In genomic region chr2:221434155-221434554, GRCh38 we compare ENCODE assay signal across 20 cellular contexts.
"Had no signal": no experiment of that assay in that cellular context is flagged by ENCODE, and none has a peak within 500 bp of the region (broad histone marks: within the 10 kb centered on the region; RNA-seq: fewer than 3 reads in every experiment).

No MANE protein-coding gene starts in this region.

- DNase-seq: activated B cell treated with CpG ODN at 0.5 μM for 24 hours; activated CD4-positive, alpha-beta T cell treated with anti-CD3 and anti-CD28 coated beads, Interleukin-2, amount 10 ng/mL, durations not matched to agents 7 days and 5 days; activated CD8-positive, alpha-beta T cell treated with anti-CD3 and anti-CD28 coated beads, Interleukin-2, amount 10 ng/mL, durations not matched to agents 7 days and 5 days; activated naive CD4-positive, alpha-beta T cell treated with Interleukin-2 at 50 U/mL for 16 hours; activated T-cell treated with anti-CD3 and anti-CD28 coated beads, Interleukin-2, amount 50 U/mL, for 24 hours; central memory CD4-positive, alpha-beta T cell; immature natural killer cell; left cardiac atrium; nucleus accumbens; posterior cingulate gyrus; stimulated activated CD4-positive, alpha-beta T cell treated with anti-CD3 and anti-CD28 coated beads, Interleukin-2, amount 100 ng/mL, for 24 hours; stimulated activated naive CD8-positive, alpha-beta T cell treated with anti-CD3 and anti-CD28 coated beads, Interleukin-15, Interleukin-2, amounts not matched to agents 100 U/mL and 50 U/mL, for 24 hours; substantia nigra; T-cell; tibial artery had no signal

- H3K27me3 ChIP-seq: tibial artery had no signal

- H3K27ac ChIP-seq: tibial artery had no signal

- H3K9me3 Mint-ChIP-seq: activated B cell treated with CpG ODN at 0.5 μM for 24 hours; activated CD4-positive, alpha-beta T cell treated with anti-CD3 and anti-CD28 coated beads, Interleukin-2, amount 10 ng/mL, durations not matched to agents 7 days and 5 days; activated T-cell treated with anti-CD3 and anti-CD28 coated beads, Interleukin-2, amount 50 U/mL, for 24 hours; activated T-helper 2 cell treated with anti-CD3 and anti-CD28 coated beads, Interferon-gamma antibody, Interleukin-2, Interleukin-4, amounts not matched to agents 10 μg/mL and 5 μg/mL and 100 μg/mL, durations not matched to agents 14 hours and 24 hours and 36 hours; brain; immature natural killer cell; natural killer cell treated with Interleukin-12 subunit alpha and Interleukin-12 subunit beta and Interleukin-15 and Interleukin-18, amount 100 ng/mL, for 72 hours; T-cell had no signal

- H3K9me3 ChIP-seq: tibial artery had no signal

- ATAC-seq: activated CD8-positive, alpha-beta T cell treated with anti-CD3 and anti-CD28 coated beads, Interleukin-2, amount 10 ng/mL, durations not matched to agents 7 days and 5 days; left cardiac atrium; natural killer cell treated with Interleukin-12 subunit alpha and Interleukin-12 subunit beta and Interleukin-15 and Interleukin-18, amount 100 ng/mL, for 72 hours; stimulated activated naive CD8-positive, alpha-beta T cell treated with anti-CD3 and anti-CD28 coated beads, Interleukin-15, Interleukin-2, amounts not matched to agents 100 U/mL and 50 U/mL, for 24 hours; T-cell had no signal

- H3K4me1 Mint-ChIP-seq: activated B cell treated with CpG ODN at 0.5 μM for 24 hours; activated CD4-positive, alpha-beta T cell treated with anti-CD3 and anti-CD28 coated beads, Interleukin-2, amount 10 ng/mL, durations not matched to agents 7 days and 5 days; immature natural killer cell; T-cell had no signal

- H3K27ac Mint-ChIP-seq: activated B cell treated with CpG ODN at 0.5 μM for 24 hours; activated CD4-positive, alpha-beta T cell treated with anti-CD3 and anti-CD28 coated beads, Interleukin-2, amount 10 ng/mL, durations not matched to agents 7 days and 5 days; activated CD8-positive, alpha-beta T cell treated with anti-CD3 and anti-CD28 coated beads, Interleukin-2, amount 10 ng/mL, durations not matched to agents 7 days and 5 days; activated T-cell treated with anti-CD3 and anti-CD28 coated beads, Interleukin-2, amount 50 U/mL, for 24 hours; activated T-helper 2 cell treated with anti-CD3 and anti-CD28 coated beads, Interferon-gamma antibody, Interleukin-2, Interleukin-4, amounts not matched to agents 10 μg/mL and 5 μg/mL and 100 μg/mL, durations not matched to agents 14 hours and 24 hours and 36 hours; immature natural killer cell; natural killer cell treated with Interleukin-12 subunit alpha and Interleukin-12 subunit beta and Interleukin-15 and Interleukin-18, amount 100 ng/mL, for 72 hours; T-cell had no signal

- H3K4me3 Mint-ChIP-seq: activated B cell treated with CpG ODN at 0.5 μM for 24 hours; activated CD4-positive, alpha-beta T cell treated with anti-CD3 and anti-CD28 coated beads, Interleukin-2, amount 10 ng/mL, durations not matched to agents 7 days and 5 days; activated CD8-positive, alpha-beta T cell treated with anti-CD3 and anti-CD28 coated beads, Interleukin-2, amount 10 ng/mL, durations not matched to agents 7 days and 5 days; activated T-cell treated with anti-CD3 and anti-CD28 coated beads, Interleukin-2, amount 50 U/mL, for 24 hours; brain; immature natural killer cell; natural killer cell treated with Interleukin-12 subunit alpha and Interleukin-12 subunit beta and Interleukin-15 and Interleukin-18, amount 100 ng/mL, for 72 hours; T-cell had no signal

- H3K27me3 Mint-ChIP-seq: activated B cell treated with CpG ODN at 0.5 μM for 24 hours; activated CD4-positive, alpha-beta T cell treated with anti-CD3 and anti-CD28 coated beads, Interleukin-2, amount 10 ng/mL, durations not matched to agents 7 days and 5 days; activated T-cell treated with anti-CD3 and anti-CD28 coated beads, Interleukin-2, amount 50 U/mL, for 24 hours; brain; natural killer cell treated with Interleukin-12 subunit alpha and Interleukin-12 subunit beta and Interleukin-15 and Interleukin-18, amount 100 ng/mL, for 72 hours; T-cell had no signal

- FAIRE-seq: colon, urothelium cell line had no signal

- H3K4me3 ChIP-seq: tibial artery had no signal
